ENCODE assay signal across 9 cellular contexts in genomic region chr20:32674362-32674789, GRCh38. TPM values are rescaled to one million over a fixed set of nuclear protein-coding genes. Genes with fewer than 3 reads are reported as not detected.
DNase-seq lines count a peak whose midpoint lies in the region; ATAC-seq and TF ChIP-seq lines count a peak whose summit lies in the region.
"Had no signal": no experiment of that assay in that cellular context is flagged by ENCODE, and none has a peak within 500 bp of the region (broad histone marks: within the 10 kb centered on the region; RNA-seq: fewer than 3 reads in every experiment).

No MANE protein-coding gene starts in this region.

- no peak overlapping the region for H3K27ac ChIP-seq in RWPE2 (ENCODE audit: poor library complexity, severe bottlenecking)

- H3K9me3 Mint-ChIP-seq in activated T-helper 2 cell treated with anti-CD3 and anti-CD28 coated beads, Interferon-gamma antibody, Interleukin-2, Interleukin-4, amounts not matched to agents 10 μg/mL and 5 μg/mL and 100 μg/mL, durations not matched to agents 14 hours and 24 hours and 36 hours: no peaks in the 10 kb centered on the region
- H3K9me3 Mint-ChIP-seq: T-helper 1 cell treated with Interleukin-12 subunit alpha and Interleukin-12 subunit beta and Interleukin-4 antibody, amounts not matched to agents 30 μg/mL and 1 μg/mL, for 36 hours had no signal

- H3K4me1 ChIP-seq in RWPE2 (ENCODE audit: insufficient read depth, poor library complexity, severe bottlenecking): peaks cover 9% of the 10 kb centered on the region

- no peaks in the 10 kb centered on the region for H3K36me3 ChIP-seq in RWPE2 (ENCODE audit: low read depth)

- no peaks in the 10 kb centered on the region for H3K9me3 ChIP-seq in RWPE2 (ENCODE audit: severe bottlenecking)

- H3K4me3 ChIP-seq in RWPE2 (ENCODE audit: severe bottlenecking): no peak overlapping the region

- DNase-seq in D341Med (ENCODE audit: low spot score) (peak; percentile 76), HuH-7.5 (ENCODE audit: low spot score) (peak; percentile 89), RWPE2 (ENCODE audit: low spot score) (no peak), hepatic stellate cell (ENCODE audit: low spot score) (peak; percentile 80)
- peak; percentile 57 for DNase-seq in activated T-helper 2 cell treated with anti-CD3 and anti-CD28 coated beads, Interferon-gamma antibody, Interleukin-2, Interleukin-4, amounts not matched to agents 10 μg/mL and 5 μg/mL and 100 μg/mL, durations not matched to agents 14 hours and 24 hours and 36 hours (ENCODE audit: low spot score)
- peak; percentile 74 for DNase-seq in stimulated activated CD4-positive, alpha-beta T cell treated with anti-CD3 and anti-CD28 coated beads, Interleukin-4, amount 100 ng/mL, for 24 hours

- H3K36me3 Mint-ChIP-seq in activated T-helper 2 cell treated with anti-CD3 and anti-CD28 coated beads, Interferon-gamma antibody, Interleukin-2, Interleukin-4, amounts not matched to agents 10 μg/mL and 5 μg/mL and 100 μg/mL, durations not matched to agents 14 hours and 24 hours and 36 hours (ENCODE audit: low read depth): no peaks in the 10 kb centered on the region

- TF ChIP-seq CTCF in RWPE2 (IDR thresholded peaks at IDR 0.05; ENCODE audit: poor library complexity, severe bottlenecking): peak; percentile 100

- no peak overlapping the region for H3K4me3 Mint-ChIP-seq in activated T-helper 2 cell treated with anti-CD3 and anti-CD28 coated beads, Interferon-gamma antibody, Interleukin-2, Interleukin-4, amounts not matched to agents 10 μg/mL and 5 μg/mL and 100 μg/mL, durations not matched to agents 14 hours and 24 hours and 36 hours (ENCODE audit: low read depth)
- H3K4me3 Mint-ChIP-seq: T-helper 1 cell treated with Interleukin-12 subunit alpha and Interleukin-12 subunit beta and Interleukin-4 antibody, amounts not matched to agents 30 μg/mL and 1 μg/mL, for 36 hours had no signal

- H3K27me3 ChIP-seq in RWPE2 (ENCODE audit: insufficient read depth, poor library complexity, severe bottlenecking): no peaks in the 10 kb centered on the region

- no peaks in the 10 kb centered on the region for H3K27me3 Mint-ChIP-seq in activated T-helper 2 cell treated with anti-CD3 and anti-CD28 coated beads, Interferon-gamma antibody, Interleukin-2, Interleukin-4, amounts not matched to agents 10 μg/mL and 5 μg/mL and 100 μg/mL, durations not matched to agents 14 hours and 24 hours and 36 hours (ENCODE audit: low read depth)

- ATAC-seq in RWPE2 (ENCODE audit: low read depth): peak; percentile 58
- ATAC-seq in HG03108 (IDR thresholded peaks at IDR 0.05; ENCODE audit: unreplicated experiment): no peak
- ATAC-seq in HG02642 (IDR thresholded peaks at IDR 0.05; ENCODE audit: poor library complexity, unreplicated experiment): no peak

- H3K4me1 Mint-ChIP-seq in activated T-helper 2 cell treated with anti-CD3 and anti-CD28 coated beads, Interferon-gamma antibody, Interleukin-2, Interleukin-4, amounts not matched to agents 10 μg/mL and 5 μg/mL and 100 μg/mL, durations not matched to agents 14 hours and 24 hours and 36 hours (ENCODE audit: low read depth): peaks cover 18% of the 10 kb centered on the region

- H3K27ac Mint-ChIP-seq in activated T-helper 2 cell treated with anti-CD3 and anti-CD28 coated beads, Interferon-gamma antibody, Interleukin-2, Interleukin-4, amounts not matched to agents 10 μg/mL and 5 μg/mL and 100 μg/mL, durations not matched to agents 14 hours and 24 hours and 36 hours: peak overlapping the region; percentile 33
- H3K27ac Mint-ChIP-seq: T-helper 1 cell treated with Interleukin-12 subunit alpha and Interleukin-12 subunit beta and Interleukin-4 antibody, amounts not matched to agents 30 μg/mL and 1 μg/mL, for 36 hours had no signal

- intact Hi-C loops in activated T-helper 2 cell treated with anti-CD3 and anti-CD28 coated beads, Interferon-gamma antibody, Interleukin-2, Interleukin-4, amounts not matched to agents 10 μg/mL and 5 μg/mL and 100 μg/mL, durations not matched to agents 14 hours and 24 hours and 36 hours (cut with micrococcal nuclease): loop anchor here (1.0 kb wide), 1 partner anchor 104 kb away; no protein-coding TSS in a partner anchor

RNA-seq across cellular contexts. Expression of gene C20orf203, which starts 0.6 kb away (rescaled TPM):
- total RNA-seq in activated T-helper 2 cell treated with anti-CD3 and anti-CD28 coated beads, Interferon-gamma antibody, Interleukin-2, Interleukin-4, amounts not matched to agents 10 μg/mL and 5 μg/mL and 100 μg/mL, durations not matched to agents 14 hours and 24 hours and 36 hours: 0.05 and 0.11 TPM in 2 replicates
